ENCODE assay signal across 29 cellular contexts in the genomic region with DNA sequence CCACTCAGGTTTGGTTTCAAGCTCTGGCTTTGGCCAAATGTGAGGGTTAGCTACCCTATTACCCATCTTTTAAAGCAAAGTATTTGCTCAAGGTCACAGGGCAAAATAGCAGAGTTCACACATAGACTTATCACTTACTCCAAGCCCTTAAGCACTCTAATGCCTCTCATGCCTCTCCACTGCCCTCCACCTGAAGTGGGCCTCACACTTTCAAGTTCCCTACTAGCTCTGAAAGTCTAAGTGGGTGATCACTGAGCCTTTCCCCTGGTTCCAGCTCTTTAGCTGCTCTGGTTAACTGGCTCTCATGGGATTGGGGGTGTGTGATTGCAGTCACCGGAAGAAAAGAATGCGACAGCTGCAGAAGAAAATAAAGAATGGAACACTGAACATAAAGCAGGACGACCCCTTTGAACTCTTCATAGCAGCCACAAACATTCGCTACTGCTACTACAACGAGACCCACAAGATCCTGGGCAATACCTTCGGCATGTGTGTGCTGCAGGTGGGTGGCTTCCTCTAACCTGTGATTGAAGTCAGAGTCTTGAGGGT.
"Had no signal": no experiment of that assay in that cellular context is flagged by ENCODE, and none has a peak within 500 bp of the region (broad histone marks: within the 10 kb centered on the region; RNA-seq: fewer than 3 reads in every experiment).

No MANE protein-coding gene starts in this region.

- H3K9me3 ChIP-seq: left ventricle myocardium inferior, neutrophil, ovary, right atrium auricular region, right lobe of liver, stomach, testis, thyroid gland, transverse colon, upper lobe of left lung, vagina had no signal

- H3K36me3 ChIP-seq: neural progenitor cell, ovary had no signal

- ATAC-seq: left colon; naive thymus-derived CD8-positive, alpha-beta T cell; right lobe of liver; stimulated activated naive B cell treated with anti-CD40 and anti-IgM and Interleukin-4, amounts not matched to agents 10 μg/mL and 1 μg/mL and 100 μg/mL, for 72 hours; stimulated activated naive CD8-positive, alpha-beta T cell treated with anti-CD3 and anti-CD28 coated beads, Interleukin-15, Interleukin-2, amounts not matched to agents 100 U/mL and 50 U/mL, for 24 hours had no signal

- H3K27ac Mint-ChIP-seq: immature natural killer cell; mesothelial cell of epicardium; nephron; neural progenitor cell; progenitor cell of endocrine pancreas; stimulated activated naive B cell treated with anti-CD40 and anti-IgM and Interleukin-4, amounts not matched to agents 10 μg/mL and 1 μg/mL and 100 μg/mL, for 72 hours had no signal

- H3K4me3 ChIP-seq: left ventricle myocardium inferior, lung, neural progenitor cell, ovary, right atrium auricular region, right lobe of liver, skin epidermis, stomach, testis, thyroid gland, transverse colon, upper lobe of left lung, vagina had no signal

- H2AFZ ChIP-seq: neural progenitor cell had no signal

- H3K9me3 Mint-ChIP-seq: immature natural killer cell; mesothelial cell of epicardium; naive thymus-derived CD8-positive, alpha-beta T cell; nephron; neural progenitor cell; stimulated activated naive B cell treated with anti-CD40 and anti-IgM and Interleukin-4, amounts not matched to agents 10 μg/mL and 1 μg/mL and 100 μg/mL, for 72 hours had no signal

- H3K4me3 Mint-ChIP-seq: immature natural killer cell; mesothelial cell of epicardium; naive thymus-derived CD8-positive, alpha-beta T cell; nephron; neural progenitor cell; stimulated activated naive B cell treated with anti-CD40 and anti-IgM and Interleukin-4, amounts not matched to agents 10 μg/mL and 1 μg/mL and 100 μg/mL, for 72 hours had no signal

- H3K4me2 ChIP-seq: neural progenitor cell had no signal

- H3K27ac ChIP-seq: left ventricle myocardium inferior, neural progenitor cell, neutrophil, ovary, right atrium auricular region, right lobe of liver, skin epidermis, stomach, testis, thyroid gland, transverse colon, upper lobe of left lung, vagina had no signal

- DNase-seq: hypothalamus; immature natural killer cell; kidney; left colon; left ventricle myocardium inferior; mesendoderm; naive thymus-derived CD8-positive, alpha-beta T cell; ovary; right lobe of liver; stimulated activated CD4-positive, alpha-beta T cell treated with anti-CD3 and anti-CD28 coated beads, Interleukin-12 subunit alpha, Interleukin-12 subunit beta, amount 100 ng/mL, for 4 hours; stimulated activated CD4-positive, alpha-beta T cell treated with anti-CD3 and anti-CD28 coated beads, Interleukin-15, amount 100 ng/mL, for 24 hours; stimulated activated CD4-positive, alpha-beta T cell treated with anti-CD3 and anti-CD28 coated beads, Interleukin-2, amount 100 ng/mL, for 24 hours; stimulated activated CD4-positive, alpha-beta T cell treated with anti-CD3 and anti-CD28 coated beads, Interleukin-4, amount 100 ng/mL, for 1 hour; stimulated activated naive B cell treated with anti-CD40 and anti-IgM and Interleukin-4, amounts not matched to agents 10 μg/mL and 1 μg/mL and 100 μg/mL, for 72 hours; stimulated activated naive CD8-positive, alpha-beta T cell treated with anti-CD3 and anti-CD28 coated beads, Interleukin-15, Interleukin-2, amounts not matched to agents 100 U/mL and 50 U/mL, for 24 hours; stomach; testis; thyroid gland; transverse colon had no signal

- H3K9ac ChIP-seq: neural progenitor cell had no signal

- H3K27me3 Mint-ChIP-seq: naive thymus-derived CD8-positive, alpha-beta T cell; progenitor cell of endocrine pancreas; stimulated activated naive B cell treated with anti-CD40 and anti-IgM and Interleukin-4, amounts not matched to agents 10 μg/mL and 1 μg/mL and 100 μg/mL, for 72 hours had no signal

- H3K4me1 ChIP-seq: neural progenitor cell, right atrium auricular region, testis had no signal

- H3K27me3 ChIP-seq: neural progenitor cell, neutrophil, ovary, right atrium auricular region, right lobe of liver, stomach, testis, thyroid gland, transverse colon, upper lobe of left lung, vagina had no signal
